ENCODE assay signal across 24 cellular contexts in genomic region chr6:94487371-94487770, GRCh38.
"Had no signal": no experiment of that assay in that cellular context is flagged by ENCODE, and none has a peak within 500 bp of the region (broad histone marks: within the 10 kb centered on the region; RNA-seq: fewer than 3 reads in every experiment).

No MANE protein-coding gene starts in this region.

- H3K4me2 ChIP-seq: SK-N-SH had no signal

- H3K36me3 ChIP-seq: adrenal gland, breast epithelium, SJCRH30, WERI-Rb-1 had no signal

- DNase-seq: activated CD4-positive, alpha-beta memory T cell treated with anti-CD3 and anti-CD28 coated beads, Interleukin-2, amount 10 ng/mL, durations not matched to agents 7 days and 5 days; activated CD4-positive, alpha-beta T cell treated with anti-CD3 and anti-CD28 coated beads for 36 hours; activated CD4-positive, alpha-beta T cell treated with anti-CD3 and anti-CD28 coated beads, Interleukin-2, amount 50 U/mL, for 1 hour; activated gamma-delta T cell treated with Interleukin-2 at 50 U/mL for 16 hours; activated naive CD4-positive, alpha-beta T cell treated with anti-CD3 and anti-CD28 coated beads, Interleukin-2, amount 10 ng/mL, durations not matched to agents 7 days and 5 days; activated naive CD8-positive, alpha-beta T cell treated with anti-CD3 and anti-CD28 coated beads, Interleukin-2, amount 10 ng/mL, durations not matched to agents 7 days and 5 days; activated T-cell treated with anti-CD3 and anti-CD28 coated beads, Interleukin-2, amount 50 U/mL, for 72 hours; adrenal gland; aorta; central memory CD4-positive, alpha-beta T cell; Karpas-422; NCI-H1105 treated with DMSO at 0.1 percent for 48 hours; NCI-H1436 treated with DMSO at 0.1 percent for 48 hours; NCI-H187 treated with DMSO at 0.1 percent for 48 hours; NCI-H2081 treated with DMSO at 0.1 percent for 48 hours; NCI-H446; NCI-H524; Right ventricle myocardium superior; SJCRH30; SK-N-SH; T-helper 1 cell; WERI-Rb-1 had no signal

- H3K27me3 ChIP-seq: adrenal gland, breast epithelium, SJCRH30 had no signal

- H3K27ac ChIP-seq: adrenal gland, breast epithelium, SJCRH30, WERI-Rb-1 had no signal

- H3K4me3 ChIP-seq: adrenal gland, breast epithelium, K562, SJCRH30 had no signal

- ATAC-seq: activated CD4-positive, alpha-beta T cell treated with anti-CD3 and anti-CD28 coated beads for 36 hours; activated T-cell treated with anti-CD3 and anti-CD28 coated beads, Interleukin-2, amount 50 U/mL, for 72 hours; K562 had no signal

- H3K9me3 ChIP-seq: adrenal gland, breast epithelium, SK-N-SH had no signal

- H3K4me1 ChIP-seq: adrenal gland, breast epithelium, SJCRH30 had no signal

- H3K9ac ChIP-seq: SK-N-SH had no signal
